Comparison of ENCODE assay signal across 8 cellular contexts in genomic region chr11:46242961-46243795, GRCh38. TPM values are rescaled to one million over a fixed set of nuclear protein-coding genes. Genes with fewer than 3 reads are reported as not detected.
DNase-seq lines count a peak whose midpoint lies in the region; ATAC-seq lines count a peak whose summit lies in the region.

No MANE protein-coding gene starts in this region.

- H3K27ac ChIP-seq in CD4-positive, alpha-beta memory T cell (ENCODE audit: low read depth, low read length) = no peak overlapping the region
- no peak overlapping the region for H3K27ac ChIP-seq in effector memory CD4-positive, alpha-beta T cell (ENCODE audit: insufficient read depth, low read length, poor library complexity, severe bottlenecking)

- no peaks in the 10 kb centered on the region for H3K9me3 Mint-ChIP-seq in CD4-positive, alpha-beta memory T cell
- H3K9me3 Mint-ChIP-seq in memory B cell = no peaks in the 10 kb centered on the region

- intact Hi-C loops in CD4-positive, alpha-beta memory T cell (cut with micrococcal nuclease) = no loop called here

- peaks cover 10 to 33% (median 12%) of the 10 kb centered on the region in 4 donors for H3K4me1 Mint-ChIP-seq in CD4-positive, alpha-beta memory T cell
- H3K4me1 Mint-ChIP-seq in memory B cell = peaks cover 3% of the 10 kb centered on the region

- H3K4me3 ChIP-seq in CD4-positive, alpha-beta memory T cell (ENCODE audit: low read length in 2 of 2) = peak overlapping the region; percentile 68 to 74
- peak overlapping the region; percentile 64 for H3K4me3 ChIP-seq in effector memory CD4-positive, alpha-beta T cell (ENCODE audit: insufficient read depth, low read depth, low read length, poor library complexity, severe bottlenecking)

- CTCF ChIA-PET in CD4-positive, alpha-beta memory T cell (lab: Charles Lee; ENCODE audit: partially characterized antibody) = interaction anchor here (0.9 to 10.1 kb wide), 9 partner anchors 18 to 375 kb away, joined by 3 to 279 read pairs (median 3); no protein-coding TSS in a partner anchor

- peak; percentile 80 to 83 (median 83) for DNase-seq in CD4-positive, alpha-beta memory T cell
- peak; percentile 86 for DNase-seq in HS-5 (ENCODE audit: low read depth)
- peak; percentile 80 to 87 for DNase-seq in NOMO-1 (lab: John Stamatoyannopoulos, UW; ENCODE audit: unreplicated experiment in 2 of 2)
- peak; percentile 75 to 80 for DNase-seq in activated CD8-positive, alpha-beta memory T cell treated with anti-CD3 and anti-CD28 coated beads for 4 hours (ENCODE audit: low read depth in 2 of 2)
- DNase-seq in effector memory CD4-positive, alpha-beta T cell = peak; percentile 74 to 81 (median 74)
- peak; percentile 72 to 80 for DNase-seq in memory B cell (ENCODE audit: low spot score in 2 of 2)
- peak; percentile 82 to 90 (median 86) for DNase-seq in stimulated activated CD4-positive, alpha-beta T cell treated with anti-CD3 and anti-CD28 coated beads, TNF-alpha, amount 100 ng/mL, for 4 hours (ENCODE audit: low read depth in 3 of 3)

- no peaks in the 10 kb centered on the region for H3K9me3 ChIP-seq in CD4-positive, alpha-beta memory T cell (ENCODE audit: control insufficient read depth in 1 of 2, low read length in 2 of 2)
- H3K9me3 ChIP-seq in effector memory CD4-positive, alpha-beta T cell (ENCODE audit: control insufficient read depth, low read length) = no peaks in the 10 kb centered on the region

- ATAC-seq in GM19463 (IDR thresholded peaks at IDR 0.05; ENCODE audit: unreplicated experiment) (peak; percentile 83), memory B cell (ENCODE audit: low read depth) (peak; percentile 73)

- peaks cover 6% of the 10 kb centered on the region for H3K27me3 ChIP-seq in CD4-positive, alpha-beta memory T cell (ENCODE audit: insufficient read depth, low read length)
- H3K27me3 ChIP-seq in effector memory CD4-positive, alpha-beta T cell (replicated peaks; ENCODE audit: control insufficient read depth, insufficient read depth, low read length, poor library complexity, severe bottlenecking) = peaks cover 8% of the 10 kb centered on the region

- H3K36me3 Mint-ChIP-seq in CD4-positive, alpha-beta memory T cell = no peaks in the 10 kb centered on the region
- H3K36me3 Mint-ChIP-seq in memory B cell = no peaks in the 10 kb centered on the region

- H3K4me3 Mint-ChIP-seq in CD4-positive, alpha-beta memory T cell = peak overlapping the region; percentile 81 to 87 (median 84)
- H3K4me3 Mint-ChIP-seq in memory B cell = peak overlapping the region; percentile 83

- H3K4me1 ChIP-seq in CD4-positive, alpha-beta memory T cell (ENCODE audit: insufficient read depth, low read length) = peaks cover 19% of the 10 kb centered on the region
- peaks cover 16% of the 10 kb centered on the region for H3K4me1 ChIP-seq in effector memory CD4-positive, alpha-beta T cell (ENCODE audit: control insufficient read depth, insufficient read depth, low read length, poor library complexity, severe bottlenecking)

- no peaks in the 10 kb centered on the region for H3K36me3 ChIP-seq in CD4-positive, alpha-beta memory T cell (ENCODE audit: insufficient read depth, low read length)
- H3K36me3 ChIP-seq in effector memory CD4-positive, alpha-beta T cell (ENCODE audit: control insufficient read depth, insufficient read depth, low read length) = no peaks in the 10 kb centered on the region

- peak overlapping the region in 2 of 7 donors; percentile 22 to 55 for H3K27ac Mint-ChIP-seq in CD4-positive, alpha-beta memory T cell
- no peak overlapping the region for H3K27ac Mint-ChIP-seq in memory B cell

- peaks cover 4 to 5% of the 10 kb centered on the region in 2 donors for H3K27me3 Mint-ChIP-seq in CD4-positive, alpha-beta memory T cell
- peaks cover 18% of the 10 kb centered on the region for H3K27me3 Mint-ChIP-seq in memory B cell

- POLR2A ChIA-PET in CD4-positive, alpha-beta memory T cell (lab: Charles Lee; ENCODE audit: partially characterized antibody) = interaction anchor here (0.6 to 1.8 kb wide), 9 partner anchors 9 to 396 kb away, joined by 3 to 8 read pairs (median 3); partner anchors contain the start of genes AMBRA1, ATG13, CRY2 and HARBI1

RNA-seq across cellular contexts. Expression of gene CREB3L1, which starts 34.3 kb away (rescaled TPM):
- not detected for total RNA-seq in CD4-positive, alpha-beta memory T cell
- not detected for polyA plus RNA-seq in CD4-positive, alpha-beta memory T cell
